8 cellular contexts compared by ENCODE assay signal in genomic region chr10:67764012-67764822, GRCh38.
DNase-seq lines count a peak whose midpoint lies in the region; ATAC-seq and TF ChIP-seq lines count a peak whose summit lies in the region.

No MANE protein-coding gene starts in this region.

- no peaks in the 10 kb centered on the region for H3K9me3 ChIP-seq in CD4-positive, alpha-beta T cell (ENCODE audit: control insufficient read depth, low read length)
- H3K9me3 ChIP-seq in effector memory CD4-positive, alpha-beta T cell (ENCODE audit: control insufficient read depth, low read length) = no peaks in the 10 kb centered on the region

- peaks cover 27% of the 10 kb centered on the region for H3K4me1 Mint-ChIP-seq in CD4-positive, alpha-beta T cell (ENCODE audit: low read depth)

- peaks cover 17% of the 10 kb centered on the region for H3K27me3 Mint-ChIP-seq in CD4-positive, alpha-beta T cell

- H3K4me3 ChIP-seq in effector memory CD4-positive, alpha-beta T cell (ENCODE audit: insufficient read depth, low read depth, low read length, poor library complexity, severe bottlenecking) = peak overlapping the region; percentile 91

- H3K9me3 Mint-ChIP-seq in CD4-positive, alpha-beta T cell = peaks cover 2% of the 10 kb centered on the region

- peak; percentile 80 for ATAC-seq in CD4-positive, alpha-beta T cell (ENCODE audit: poor library complexity)

- peak overlapping the region; percentile 95 for H3K4me3 Mint-ChIP-seq in CD4-positive, alpha-beta T cell

- intact Hi-C loops in CD4-positive, alpha-beta T cell (cut with DNase I, micrococcal nuclease) = loop anchor here (1.0 to 10.0 kb wide), 8 partner anchors 67 to 1871 kb away; partner anchors contain the start of genes HERC4 (in 2 of the 2), CTNNA3 (in 1 of the 2), FAM241B (in 1 of the 2) and SIRT1 (in 1 of the 2)

- no peaks in the 10 kb centered on the region for H3K36me3 ChIP-seq in effector memory CD4-positive, alpha-beta T cell (ENCODE audit: control insufficient read depth, insufficient read depth, low read length)

- H3K27ac Mint-ChIP-seq in CD4-positive, alpha-beta T cell = peak overlapping the region; percentile 100

- peaks cover 17% of the 10 kb centered on the region for H3K36me3 Mint-ChIP-seq in CD4-positive, alpha-beta T cell (ENCODE audit: low read depth)

- DNase-seq in CD4-positive, alpha-beta T cell = peak; percentile 94 to 100 (median 96)
- peak; percentile 72 for DNase-seq in GM20000 (ENCODE audit: low spot score)
- DNase-seq in HS-5 (ENCODE audit: low read depth) = peak; percentile 87
- DNase-seq in NK-92 (lab: John Stamatoyannopoulos, UW; ENCODE audit: unreplicated experiment) = peak; percentile 64
- DNase-seq in activated CD8-positive, alpha-beta memory T cell treated with anti-CD3 and anti-CD28 coated beads for 4 hours (ENCODE audit: low read depth in 2 of 2) = peak; percentile 88 to 93
- DNase-seq in effector memory CD4-positive, alpha-beta T cell = peak; percentile 90 to 97 (median 94)
- DNase-seq in medulla oblongata (ENCODE audit: extremely low spot score) = peak; percentile 97
- peak; percentile 81 to 94 (median 94) for DNase-seq in stimulated activated CD4-positive, alpha-beta T cell treated with anti-CD3 and anti-CD28 coated beads, TNF-alpha, amount 100 ng/mL, for 48 hours (ENCODE audit: low read depth in 3 of 3)

- TF ChIP-seq CTCF in CD4-positive, alpha-beta T cell (IDR thresholded peaks at IDR 0.05) = no peak
- no peak for TF ChIP-seq CTCF in GM20000 (IDR thresholded peaks at IDR 0.05; ENCODE audit: extremely low read depth, missing control alignments)

- no peaks in the 10 kb centered on the region for H3K4me1 ChIP-seq in effector memory CD4-positive, alpha-beta T cell (ENCODE audit: control insufficient read depth, insufficient read depth, low read length, poor library complexity, severe bottlenecking)

- peak overlapping the region; percentile 88 for H3K27ac ChIP-seq in CD4-positive, alpha-beta T cell (ENCODE audit: low read depth, low read length)
- peak overlapping the region; percentile 91 for H3K27ac ChIP-seq in effector memory CD4-positive, alpha-beta T cell (ENCODE audit: insufficient read depth, low read length, poor library complexity, severe bottlenecking)

- CTCF ChIA-PET in CD4-positive, alpha-beta T cell (lab: Charles Lee) = interaction anchor here (0.6 to 2.5 kb wide), 6 partner anchors 9 to 67 kb away, joined by 3 to 11 read pairs (median 4); no protein-coding TSS in a partner anchor

- POLR2A ChIA-PET in CD4-positive, alpha-beta T cell (lab: Charles Lee) = interaction anchor here (0.9 to 2.9 kb wide), 20 partner anchors 9 to 642 kb away, joined by 3 to 27 read pairs (median 5); partner anchors contain the start of genes CTNNA3, DNAJC12, HNRNPH3 and PBLD

- H3K27me3 ChIP-seq in CD4-positive, alpha-beta T cell (ENCODE audit: control insufficient read depth, insufficient read depth, low read length) = no peaks in the 10 kb centered on the region
- H3K27me3 ChIP-seq in effector memory CD4-positive, alpha-beta T cell (replicated peaks; ENCODE audit: control insufficient read depth, insufficient read depth, low read length, poor library complexity, severe bottlenecking) = no peaks in the 10 kb centered on the region

Comparison
In these comparisons a context has a peak if more than half of its experiments do, and no peak if none do; other contexts are left out.
1. Peak in every context shown above with its lines: DNase-seq, ATAC-seq, H3K4me3 ChIP-seq and H3K27ac ChIP-seq.